31 cellular contexts compared by ENCODE assay signal in genomic region chr2:200640171-200640570, GRCh38. TPM values are rescaled to one million over a fixed set of nuclear protein-coding genes. Genes with fewer than 3 reads are reported as not detected.
"Had no signal": no experiment of that assay in that cellular context is flagged by ENCODE, and none has a peak within 500 bp of the region (broad histone marks: within the 10 kb centered on the region; RNA-seq: fewer than 3 reads in every experiment).

No MANE protein-coding gene starts in this region.

- H3K36me3 ChIP-seq: cardiac muscle cell had no signal

- H3K27ac ChIP-seq: cardiac muscle cell, KMS-11, PC-9, VCaP had no signal

- H3K4me3 ChIP-seq: cardiac muscle cell, PC-9 had no signal

- H2AFZ ChIP-seq: PC-9 had no signal

- H3K27me3 ChIP-seq: cardiac muscle cell had no signal

- H3K4me2 ChIP-seq: KMS-11, PC-9 had no signal

- H3K9ac ChIP-seq: KMS-11 had no signal

- DNase-seq: activated B cell treated with CpG ODN at 0.5 μM for 24 hours; activated CD4-positive, alpha-beta T cell treated with anti-CD3 and anti-CD28 coated beads for 4 hours; activated CD4-positive, CD25-positive, alpha-beta regulatory T cell treated with anti-CD3 and anti-CD28 coated beads, Interleukin-2, amount 50 U/mL, for 72 hours; activated CD8-positive, alpha-beta T cell treated with anti-CD3 and anti-CD28 coated beads for 36 hours; activated effector memory CD4-positive, alpha-beta T cell treated with anti-CD3 and anti-CD28 coated beads, Interleukin-2, amount 50 U/mL, for 16 hours; activated naive CD4-positive, alpha-beta T cell; activated naive CD4-positive, alpha-beta T cell treated with anti-CD3 and anti-CD28 coated beads, Interleukin-2, amount 50 U/mL, for 16 hours; activated naive CD8-positive, alpha-beta T cell treated with anti-CD3 and anti-CD28 coated beads for 36 hours; activated T-cell treated with anti-CD3 and anti-CD28 coated beads, Interleukin-2, amount 50 U/mL, for 1 hour; activated T-cell treated with anti-CD3 and anti-CD28 coated beads, Interleukin-2, amount 50 U/mL, for 72 hours; amniotic stem cell; aorta; NCI-H1092 treated with DMSO at 0.1 percent for 48 hours; NCI-H1417; NCI-H146; NCI-H187 treated with DMSO at 0.1 percent for 48 hours; NCI-H2081; NCI-H510A; NCI-H526; NCI-H748 treated with DMSO at 0.1 percent for 48 hours; NK-92 treated with Interleukin-12 subunit alpha and Interleukin-12 subunit beta, amount 100 ng/mL, for 24 hours; PC-9; Right ventricle myocardium superior; SW 1271; T-helper 1 cell; T-helper 2 cell; T-helper 9 cell had no signal

RNA-seq across cellular contexts. Expression of gene AOX1, which starts 54.4 kb away (rescaled TPM):
- total RNA-seq: activated CD8-positive, alpha-beta memory T cell treated with anti-CD3 and anti-CD28 coated beads for 36 hours; cardiac muscle cell had no signal
